In genomic region chr10:85558533-85558932, GRCh38 we compare ENCODE assay signal across 21 cellular contexts.
DNase-seq lines count a peak whose midpoint lies in the region; ATAC-seq and TF ChIP-seq lines count a peak whose summit lies in the region.
"Had no signal": no experiment of that assay in that cellular context is flagged by ENCODE, and none has a peak within 500 bp of the region (broad histone marks: within the 10 kb centered on the region; RNA-seq: fewer than 3 reads in every experiment).

No MANE protein-coding gene starts in this region.

- no peaks in the 10 kb centered on the region for H3K9me3 ChIP-seq in mesenchymal stem cell (ENCODE audit: control insufficient read depth, low read length)
- H3K9me3 ChIP-seq: BLaER1, HAP-1, SK-N-SH had no signal

- no peaks in the 10 kb centered on the region for H3K4me1 Mint-ChIP-seq in WTC11
- H3K4me1 Mint-ChIP-seq: IgD-negative memory B cell had no signal

- H3K14ac ChIP-seq in mesenchymal stem cell (ENCODE audit: low read length in 2 of 2): no peak overlapping the region

- H4K8ac ChIP-seq in mesenchymal stem cell (ENCODE audit: low read length): no peak overlapping the region

- H3K36me3 ChIP-seq in mesenchymal stem cell (ENCODE audit: control insufficient read depth in 1 of 2, insufficient read depth in 2 of 2, low read depth in 1 of 2, low read length in 2 of 2): no peaks in the 10 kb centered on the region
- H3K36me3 ChIP-seq: BLaER1, HAP-1 had no signal

- no peak for ATAC-seq in GM21576 (IDR thresholded peaks at IDR 0.05; ENCODE audit: unreplicated experiment)
- no peak for ATAC-seq in WTC11
- ATAC-seq: CD8-positive, alpha-beta T cell had no signal

- CTCF ChIA-PET in WTC11 (lab: Charles Lee): no interaction called here

- H3K36me3 Mint-ChIP-seq in WTC11: no peaks in the 10 kb centered on the region
- H3K36me3 Mint-ChIP-seq: CD8-positive, alpha-beta T cell; IgD-negative memory B cell had no signal

- no peak overlapping the region for H2BK120ac ChIP-seq in mesenchymal stem cell (ENCODE audit: low read depth, low read length)

- no peak for TF ChIP-seq CTCF in AG10803 (conservative IDR thresholded peaks at IDR 0.05; ENCODE audit: low read length)
- TF ChIP-seq CTCF in WTC11 (IDR thresholded peaks at IDR 0.05): no peak

- H3K4me3 ChIP-seq in AG10803 (ENCODE audit: low read length) (no peak overlapping the region), mesenchymal stem cell (ENCODE audit: insufficient read depth in 1 of 2, low read depth in 1 of 2, low read length in 2 of 2) (no peak overlapping the region)
- H3K4me3 ChIP-seq: BLaER1, HAP-1 had no signal

- no peaks in the 10 kb centered on the region for H3K4me1 ChIP-seq in mesenchymal stem cell (ENCODE audit: control insufficient read depth, insufficient read depth, low read depth, low read length)
- H3K4me1 ChIP-seq: BLaER1, HAP-1 had no signal

- no peak overlapping the region for H2BK5ac ChIP-seq in mesenchymal stem cell (ENCODE audit: low read depth, low read length, poor library complexity, severe bottlenecking)

- H3K9ac ChIP-seq in mesenchymal stem cell (ENCODE audit: low read length): no peak overlapping the region
- H3K9ac ChIP-seq: BLaER1, SK-N-SH had no signal

- no peak overlapping the region for H3K23ac ChIP-seq in mesenchymal stem cell (ENCODE audit: low read length in 2 of 2)

- DNase-seq in AG10803 (ENCODE audit: low read depth) (peak; percentile 11), M059J (ENCODE audit: low read depth) (peak; percentile 24), epithelial cell of prostate (ENCODE audit: low read depth, low spot score) (no peak), mesenchymal stem cell (peak; percentile 71), WTC11 (ENCODE audit: low spot score) (no peak)
- DNase-seq in stimulated activated CD4-positive, alpha-beta T cell treated with anti-CD3 and anti-CD28 coated beads, Interleukin-1b, Interleukin-23, amount 100 ng/mL, for 48 hours: no peak
- no peak for DNase-seq in activated CD4-positive, alpha-beta T cell treated with anti-CD3 and anti-CD28 coated beads for 4 hours
- DNase-seq: CD8-positive, alpha-beta T cell; DMS53; Kasumi-1; NCI-H1105; NCI-H2081; NCI-H2171 treated with DMSO at 0.1 percent for 48 hours; NCI-H446; Right ventricle myocardium superior; SK-N-SH had no signal

- H3K27me3 Mint-ChIP-seq in WTC11 (ENCODE audit: low read depth): no peaks in the 10 kb centered on the region

- H3K4ac ChIP-seq in mesenchymal stem cell (ENCODE audit: low read depth in 1 of 2, low read length in 2 of 2): peak overlapping the region in 1 of 2 experiments; percentile 17

- no peak overlapping the region for H2AK5ac ChIP-seq in mesenchymal stem cell (ENCODE audit: low read length, severe bottlenecking)

- H2BK12ac ChIP-seq in mesenchymal stem cell (ENCODE audit: low read length in 2 of 2): peak overlapping the region in 1 of 2 experiments; percentile 45

- H3K4me2 ChIP-seq in mesenchymal stem cell (ENCODE audit: low read length, poor library complexity, severe bottlenecking): no peak overlapping the region
- H3K4me2 ChIP-seq: BLaER1, SK-N-SH had no signal

- peak overlapping the region in 1 of 2 experiments; percentile 75 for H3K18ac ChIP-seq in mesenchymal stem cell (ENCODE audit: low read depth in 1 of 2, low read length in 2 of 2)

- H3K4me3 Mint-ChIP-seq in WTC11: no peak overlapping the region
- H3K4me3 Mint-ChIP-seq: CD8-positive, alpha-beta T cell; IgD-negative memory B cell had no signal

- H4K91ac ChIP-seq in mesenchymal stem cell (ENCODE audit: low read length): no peak overlapping the region

- no peaks in the 10 kb centered on the region for H3K27me3 ChIP-seq in mesenchymal stem cell (ENCODE audit: control insufficient read depth in 1 of 2, insufficient read depth in 1 of 2, low read length in 2 of 2)
- H3K27me3 ChIP-seq: BLaER1 had no signal

- 73% methylated on average over 6 of the region's 6 CpGs for WGBS in mesenchymal stem cell

- H2AFZ ChIP-seq in mesenchymal stem cell (ENCODE audit: low read depth, low read length): no peak overlapping the region

- POLR2A ChIA-PET in WTC11 (lab: Charles Lee): no interaction called here

- H3K79me1 ChIP-seq in mesenchymal stem cell (replicated peaks; ENCODE audit: low read length, poor library complexity, severe bottlenecking): no peaks in the 10 kb centered on the region

- H3K27ac Mint-ChIP-seq in WTC11: no peak overlapping the region
- H3K27ac Mint-ChIP-seq: CD8-positive, alpha-beta T cell; IgD-negative memory B cell had no signal

- no peaks in the 10 kb centered on the region for H3K9me3 Mint-ChIP-seq in WTC11
- H3K9me3 Mint-ChIP-seq: CD8-positive, alpha-beta T cell; IgD-negative memory B cell had no signal

- H2BK15ac ChIP-seq in mesenchymal stem cell (ENCODE audit: low read depth, poor library complexity, severe bottlenecking): no peak overlapping the region

- peak overlapping the region; percentile 77 for H3K27ac ChIP-seq in epithelial cell of prostate
- no peak overlapping the region for H3K27ac ChIP-seq in mesenchymal stem cell (ENCODE audit: low read length, poor library complexity, severe bottlenecking)
- H3K27ac ChIP-seq: BLaER1, HL-60 had no signal

TF ChIP-seq in WTC11, 78 proteins besides CTCF, POLR2A, EP300 and RAD21:
- no peak for TF ChIP-seq ZNF317 (CRISPR knock-in tag; IDR thresholded peaks at IDR 0.05; ENCODE audit: borderline replicate concordance, low read depth)
- no peak for TF ChIP-seq ZNF425 (CRISPR knock-in tag; conservative IDR thresholded peaks at IDR 0.05)
- TF ChIP-seq IRF1 (CRISPR knock-in tag; IDR thresholded peaks at IDR 0.05): no peak
- no peak for TF ChIP-seq RELA (CRISPR knock-in tag; IDR thresholded peaks at IDR 0.05; ENCODE audit: borderline replicate concordance)
- no peak for TF ChIP-seq CREB1 (CRISPR knock-in tag; IDR thresholded peaks at IDR 0.05)
- no peak for TF ChIP-seq SP1 (CRISPR knock-in tag; conservative IDR thresholded peaks at IDR 0.05)
- TF ChIP-seq ATF2 (CRISPR knock-in tag; IDR thresholded peaks at IDR 0.05; ENCODE audit: borderline replicate concordance, low read depth): no peak
- no peak for TF ChIP-seq E2F4 (CRISPR knock-in tag; IDR thresholded peaks at IDR 0.05; ENCODE audit: borderline replicate concordance, low read depth)
- TF ChIP-seq ESRRA (CRISPR knock-in tag; IDR thresholded peaks at IDR 0.05; ENCODE audit: borderline replicate concordance): no peak
- TF ChIP-seq PRRX2 (CRISPR knock-in tag; IDR thresholded peaks at IDR 0.05): no peak
- TF ChIP-seq ZNF232 (CRISPR knock-in tag; IDR thresholded peaks at IDR 0.05): no peak
- no peak for TF ChIP-seq ZNF671 (CRISPR knock-in tag; IDR thresholded peaks at IDR 0.05)
- no peak for TF ChIP-seq CREM (CRISPR knock-in tag; IDR thresholded peaks at IDR 0.05)
TF ChIP-seq in WTC11: peak in this region for 0.

Comparison
In these comparisons a context has a peak if more than half of its experiments do, and no peak if none do; other contexts are left out.
1. DNase-seq: peak in AG10803 (single experiment), M059J (single experiment) and mesenchymal stem cell (single experiment); none in epithelial cell of prostate (single experiment), stimulated activated CD4-positive, alpha-beta T cell treated with anti-CD3 and anti-CD28 coated beads, Interleukin-1b, Interleukin-23, amount 100 ng/mL, for 48 hours (single experiment), WTC11 (single experiment) and activated CD4-positive, alpha-beta T cell treated with anti-CD3 and anti-CD28 coated beads for 4 hours (0 of 2).